ENCODE assay signal across 19 cellular contexts in the genomic region with DNA sequence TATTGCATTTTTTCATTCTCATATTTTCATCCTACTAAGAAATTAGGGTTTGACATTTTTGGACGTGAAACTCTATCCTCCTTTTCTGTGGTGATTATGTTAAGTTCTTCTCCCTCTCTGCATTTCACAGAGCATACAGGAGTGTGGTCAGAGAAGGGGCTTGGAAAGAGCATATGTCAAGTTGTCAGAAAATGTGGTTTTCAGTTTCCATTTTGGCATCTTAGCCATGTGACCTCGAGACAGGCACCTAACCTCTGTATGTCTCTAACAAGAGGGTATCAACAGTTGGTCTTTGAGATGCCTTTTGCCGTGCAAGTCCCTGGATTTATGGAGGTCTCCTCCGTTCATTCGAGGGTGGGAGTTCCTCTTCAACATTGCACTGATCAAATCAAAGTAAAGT.
"Had no signal": no experiment of that assay in that cellular context is flagged by ENCODE, and none has a peak within 500 bp of the region (broad histone marks: within the 10 kb centered on the region; RNA-seq: fewer than 3 reads in every experiment).

No MANE protein-coding gene starts in this region.

- H3K4me3 ChIP-seq: ovary, psoas muscle, skin epidermis, suprapubic skin had no signal

- H3K27ac Mint-ChIP-seq: activated CD4-positive, alpha-beta memory T cell treated with anti-CD3 and anti-CD28 coated beads for 36 hours; activated naive CD8-positive, alpha-beta T cell; activated T-helper 1 cell treated with anti-CD3 and anti-CD28 coated beads, Interleukin-12 subunit alpha, Interleukin-12 subunit beta, Interleukin-2, Interleukin-4 antibody, amounts not matched to agents 30 ng/mL and 10 ng/mL and 1 ng/mL, durations not matched to agents 14 hours and 24 hours and 36 hours; naive thymus-derived CD4-positive, alpha-beta T cell; stimulated activated naive CD8-positive, alpha-beta T cell treated with anti-CD3 and anti-CD28 coated beads, Interleukin-15, Interleukin-2, amounts not matched to agents 100 ng/mL and 50 ng/mL, for 24 hours; T-helper 2 cell treated with Interferon-gamma antibody and Interleukin-4, amounts not matched to agents 5 μg/mL and 100 μg/mL, for 36 hours; type B pancreatic cell had no signal

- H3K36me3 ChIP-seq: ovary, suprapubic skin had no signal

- DNase-seq: activated CD4-positive, alpha-beta memory T cell treated with anti-CD3 and anti-CD28 coated beads for 36 hours; activated T-cell treated with anti-CD3 and anti-CD28 coated beads for 4 hours; amygdala; dermis blood vessel endothelial cell; effector memory CD4-positive, alpha-beta T cell; mesendoderm; naive thymus-derived CD4-positive, alpha-beta T cell; ovary; psoas muscle; right cardiac atrium had no signal

- H3K27me3 Mint-ChIP-seq: activated CD4-positive, alpha-beta memory T cell treated with anti-CD3 and anti-CD28 coated beads for 36 hours; activated naive CD8-positive, alpha-beta T cell; stimulated activated naive CD8-positive, alpha-beta T cell treated with anti-CD3 and anti-CD28 coated beads, Interleukin-15, Interleukin-2, amounts not matched to agents 100 ng/mL and 50 ng/mL, for 24 hours; type B pancreatic cell had no signal

- H3K27ac ChIP-seq: ovary, psoas muscle, skin epidermis, suprapubic skin had no signal

- H3K9me3 ChIP-seq: ovary, psoas muscle, suprapubic skin had no signal

- H3K4me1 Mint-ChIP-seq: naive thymus-derived CD4-positive, alpha-beta T cell had no signal

- H3K4me3 Mint-ChIP-seq: activated CD4-positive, alpha-beta memory T cell treated with anti-CD3 and anti-CD28 coated beads for 36 hours; activated naive CD8-positive, alpha-beta T cell; activated T-helper 1 cell treated with anti-CD3 and anti-CD28 coated beads, Interleukin-12 subunit alpha, Interleukin-12 subunit beta, Interleukin-2, Interleukin-4 antibody, amounts not matched to agents 30 ng/mL and 10 ng/mL and 1 ng/mL, durations not matched to agents 14 hours and 24 hours and 36 hours; naive thymus-derived CD4-positive, alpha-beta T cell; stimulated activated naive CD8-positive, alpha-beta T cell treated with anti-CD3 and anti-CD28 coated beads, Interleukin-15, Interleukin-2, amounts not matched to agents 100 ng/mL and 50 ng/mL, for 24 hours; T-helper 2 cell treated with Interferon-gamma antibody and Interleukin-4, amounts not matched to agents 5 μg/mL and 100 μg/mL, for 36 hours; type B pancreatic cell had no signal

- ATAC-seq: naive thymus-derived CD4-positive, alpha-beta T cell; psoas muscle; right cardiac atrium had no signal

- H3K9me3 Mint-ChIP-seq: activated CD4-positive, alpha-beta memory T cell treated with anti-CD3 and anti-CD28 coated beads for 36 hours; activated T-helper 1 cell treated with anti-CD3 and anti-CD28 coated beads, Interleukin-12 subunit alpha, Interleukin-12 subunit beta, Interleukin-2, Interleukin-4 antibody, amounts not matched to agents 30 ng/mL and 10 ng/mL and 1 ng/mL, durations not matched to agents 14 hours and 24 hours and 36 hours; naive thymus-derived CD4-positive, alpha-beta T cell; stimulated activated naive CD8-positive, alpha-beta T cell treated with anti-CD3 and anti-CD28 coated beads, Interleukin-15, Interleukin-2, amounts not matched to agents 100 ng/mL and 50 ng/mL, for 24 hours; T-helper 2 cell treated with Interferon-gamma antibody and Interleukin-4, amounts not matched to agents 5 μg/mL and 100 μg/mL, for 36 hours had no signal

- H3K4me1 ChIP-seq: psoas muscle, suprapubic skin had no signal

- H3K27me3 ChIP-seq: ovary, suprapubic skin had no signal

- FAIRE-seq: endothelial cell of umbilical vein, TTC549 had no signal
